ENCODE assay signal across 2 cellular contexts in the genomic region with DNA sequence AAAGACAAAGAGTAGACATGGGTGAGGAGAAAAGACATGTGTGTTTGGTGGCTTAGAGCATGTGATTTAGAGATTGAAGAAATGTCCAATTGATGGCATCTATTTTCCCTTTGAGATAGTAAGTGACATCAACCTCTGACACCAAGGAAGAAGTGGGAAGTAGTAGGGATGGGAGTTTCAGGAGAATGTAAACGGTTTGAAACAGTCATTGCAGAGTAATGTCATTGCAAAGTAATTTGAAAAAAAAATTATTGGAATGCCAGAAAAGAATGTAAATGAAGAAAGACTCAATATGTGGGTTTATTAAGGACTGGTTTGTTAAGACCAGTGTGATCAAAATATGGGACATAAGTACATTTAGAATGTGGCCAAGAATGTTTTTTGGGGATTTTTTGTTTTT.
TF ChIP-seq lines count a peak whose summit lies in the region.

No MANE protein-coding gene starts in this region.

TF ChIP-seq in A549, 52 proteins besides CTCF, POLR2A, EP300 and RAD21:
- TF ChIP-seq ESRRA (IDR thresholded peaks at IDR 0.05; ENCODE audit: borderline replicate concordance, low read length) (no peak), ZFP36 (IDR thresholded peaks at IDR 0.05; ENCODE audit: borderline replicate concordance, partially characterized antibody) (no peak), ZSCAN20 (CRISPR knock-in tag; IDR thresholded peaks at IDR 0.05) (no peak), NFE2L2 (conservative IDR thresholded peaks at IDR 0.05; ENCODE audit: low read length) (no peak), PHF8 (IDR thresholded peaks at IDR 0.05; ENCODE audit: borderline replicate concordance, low read depth) (no peak), CHD4 (IDR thresholded peaks at IDR 0.05; ENCODE audit: borderline replicate concordance) (no peak), KDM1A (IDR thresholded peaks at IDR 0.05; ENCODE audit: low read depth) (no peak), BHLHE40 (IDR thresholded peaks at IDR 0.05; ENCODE audit: low read depth, low read length) (no peak), ZC3H11A (IDR thresholded peaks at IDR 0.05) (no peak), JUN (IDR thresholded peaks at IDR 0.05) (no peak), KDM5A (IDR thresholded peaks at IDR 0.05) (no peak), NR3C1 (IDR thresholded peaks at IDR 0.05) (no peak)
- TF ChIP-seq, protein P1, sequence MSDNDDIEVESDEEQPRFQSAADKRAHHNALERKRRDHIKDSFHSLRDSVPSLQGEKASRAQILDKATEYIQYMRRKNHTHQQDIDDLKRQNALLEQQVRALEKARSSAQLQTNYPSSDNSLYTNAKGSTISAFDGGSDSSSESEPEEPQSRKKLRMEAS (IDR thresholded peaks at IDR 0.05), result no peak
- TF ChIP-seq, protein P2, sequence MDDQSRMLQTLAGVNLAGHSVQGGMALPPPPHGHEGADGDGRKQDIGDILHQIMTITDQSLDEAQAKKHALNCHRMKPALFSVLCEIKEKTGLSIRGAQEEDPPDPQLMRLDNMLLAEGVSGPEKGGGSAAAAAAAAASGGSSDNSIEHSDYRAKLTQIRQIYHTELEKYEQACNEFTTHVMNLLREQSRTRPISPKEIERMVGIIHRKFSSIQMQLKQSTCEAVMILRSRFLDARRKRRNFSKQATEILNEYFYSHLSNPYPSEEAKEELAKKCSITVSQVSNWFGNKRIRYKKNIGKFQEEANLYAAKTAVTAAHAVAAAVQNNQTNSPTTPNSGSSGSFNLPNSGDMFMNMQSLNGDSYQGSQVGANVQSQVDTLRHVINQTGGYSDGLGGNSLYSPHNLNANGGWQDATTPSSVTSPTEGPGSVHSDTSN (IDR thresholded peaks at IDR 0.05), result no peak

TF ChIP-seq in SK-N-SH, 30 proteins besides CTCF, POLR2A, EP300 and RAD21:
- TF ChIP-seq TEAD4 (IDR thresholded peaks at IDR 0.05; ENCODE audit: borderline replicate concordance, insufficient read depth), result peak; percentile 46; the same call in 1 of the 2 replicates
- no peak for TF ChIP-seq SIN3A (IDR thresholded peaks at IDR 0.05; ENCODE audit: borderline replicate concordance, low read depth, low read length)
